Comparison of ENCODE assay signal across 8 cellular contexts in genomic region chr6:16409531-16410441, GRCh38.
DNase-seq lines count a peak whose midpoint lies in the region; ATAC-seq lines count a peak whose summit lies in the region.

No MANE protein-coding gene starts in this region.

- no peaks in the 10 kb centered on the region for H3K79me2 ChIP-seq in Karpas-422 (ENCODE audit: low read length)

- no peaks in the 10 kb centered on the region for H3K9me2 ChIP-seq in Karpas-422 (replicated peaks; ENCODE audit: insufficient read depth, low read length)

- H3K4me3 ChIP-seq in Karpas-422 (ENCODE audit: low read length), result no peak overlapping the region; the same call in 1 of the 2 replicates

- H3K4me1 Mint-ChIP-seq in T-helper 2 cell treated with Interferon-gamma antibody and Interleukin-4, amounts not matched to agents 5 μg/mL and 100 μg/mL, for 36 hours (ENCODE audit: low read depth), result peaks cover 59% of the 10 kb centered on the region

- DNase-seq in NCI-H1417 (lab: John Stamatoyannopoulos, UW) (peak; percentile 8 to 36 (median 18)), NCI-H1417 treated with DMSO at 0.1 percent for 48 hours (lab: John Stamatoyannopoulos, UW) (no peak), Karpas-422 (peak; percentile 92), T47D (ENCODE audit: low read depth in 1 of 2, low spot score in 1 of 2) (peak; percentile 34 to 76), iPS-NIHi11 (ENCODE audit: low spot score) (peak; percentile 61)
- peak; percentile 48 for DNase-seq in T-helper 2 cell treated with Interferon-gamma antibody and Interleukin-4, amounts not matched to agents 5 μg/mL and 100 μg/mL, for 36 hours (ENCODE audit: low spot score)
- peak; percentile 35 to 54 (median 49) for DNase-seq in stimulated activated CD4-positive, alpha-beta T cell treated with anti-CD3 and anti-CD28 coated beads, Interleukin-12 subunit alpha, Interleukin-12 subunit beta, amount 100 ng/mL, for 48 hours (ENCODE audit: low read depth in 2 of 3, low spot score in 1 of 3)

- in situ Hi-C loops in T47D (cut with HindIII; ENCODE audit: low pct_unique_long_range_greater_than_20kb, low sequenced_read_pairs), result no loop called here

- no peak overlapping the region for H3K4me3 Mint-ChIP-seq in T-helper 2 cell treated with Interferon-gamma antibody and Interleukin-4, amounts not matched to agents 5 μg/mL and 100 μg/mL, for 36 hours

- H3K27ac ChIP-seq in Karpas-422 (ENCODE audit: low read length), result no peak overlapping the region

- no peaks in the 10 kb centered on the region for H4K20me1 ChIP-seq in Karpas-422 (ENCODE audit: insufficient read depth, low read depth, low read length)

- peaks cover 22% of the 10 kb centered on the region for H3K36me3 Mint-ChIP-seq in T-helper 2 cell treated with Interferon-gamma antibody and Interleukin-4, amounts not matched to agents 5 μg/mL and 100 μg/mL, for 36 hours (ENCODE audit: low read depth)

- peak overlapping the region; percentile 52 for H3K27ac Mint-ChIP-seq in T-helper 2 cell treated with Interferon-gamma antibody and Interleukin-4, amounts not matched to agents 5 μg/mL and 100 μg/mL, for 36 hours

- ATAC-seq in GM18868 (IDR thresholded peaks at IDR 0.05; ENCODE audit: unreplicated experiment), result no peak

- H3K9ac ChIP-seq in Karpas-422 (ENCODE audit: low read length), result no peak overlapping the region

- no peaks in the 10 kb centered on the region for H3K27me3 Mint-ChIP-seq in T-helper 2 cell treated with Interferon-gamma antibody and Interleukin-4, amounts not matched to agents 5 μg/mL and 100 μg/mL, for 36 hours (ENCODE audit: low read depth)

- peak overlapping the region; percentile 39 for H3K4me2 ChIP-seq in Karpas-422 (ENCODE audit: low read depth, low read length, poor library complexity, severe bottlenecking)

- H3K36me3 ChIP-seq in Karpas-422 (ENCODE audit: insufficient read depth, low read length), result no peaks in the 10 kb centered on the region

- H3K9me3 ChIP-seq in Karpas-422 (ENCODE audit: low read length), result no peaks in the 10 kb centered on the region

- 0 out of 2 replicates have a peak overlapping the region, but pooled peaks have one; percentile 10 for H2AFZ ChIP-seq in Karpas-422 (ENCODE audit: low read length)

- H3K4me1 ChIP-seq in Karpas-422 (ENCODE audit: low read length), result peaks cover 69% of the 10 kb centered on the region

- H3K9me3 Mint-ChIP-seq in T-helper 2 cell treated with Interferon-gamma antibody and Interleukin-4, amounts not matched to agents 5 μg/mL and 100 μg/mL, for 36 hours, result no peaks in the 10 kb centered on the region

- H3K27me3 ChIP-seq in Karpas-422 (ENCODE audit: low read length), result 0 out of 2 replicates have a peak, but pooled peaks cover 2% of the 10 kb centered on the region
